21 cellular contexts compared by ENCODE assay signal in genomic region chr7:146242661-146243060, GRCh38.
DNase-seq lines count a peak whose midpoint lies in the region; ATAC-seq, FAIRE-seq and TF ChIP-seq lines count a peak whose summit lies in the region.
"Had no signal": no experiment of that assay in that cellular context is flagged by ENCODE, and none has a peak within 500 bp of the region (broad histone marks: within the 10 kb centered on the region; RNA-seq: fewer than 3 reads in every experiment).

No MANE protein-coding gene starts in this region.

- no peak for ATAC-seq in activated naive CD4-positive, alpha-beta T cell treated with anti-CD3 and anti-CD28 coated beads, Interleukin-2, amount 50 U/mL, for 72 hours
- ATAC-seq in K562 (no peak), HG02571 (IDR thresholded peaks at IDR 0.05; ENCODE audit: unreplicated experiment) (no peak), gastrocnemius medialis (no peak)
- ATAC-seq: A549 had no signal

- TF ChIP-seq EP300 in K562 (IDR thresholded peaks at IDR 0.05; ENCODE audit: low read length), result no peak

- peaks cover 67% of the 10 kb centered on the region for H3K36me3 ChIP-seq in HUES6 (ENCODE audit: control insufficient read depth, insufficient read depth, low read length)
- H3K36me3 ChIP-seq in K562 (ENCODE audit: control insufficient read depth, insufficient read depth, low read length), result no peaks in the 10 kb centered on the region
- no peaks in the 10 kb centered on the region for H3K36me3 ChIP-seq in effector memory CD4-positive, alpha-beta T cell (ENCODE audit: control insufficient read depth, insufficient read depth, low read length)
- no peaks in the 10 kb centered on the region for H3K36me3 ChIP-seq in gastrocnemius medialis
- H3K36me3 ChIP-seq: HAP-1 had no signal

- no peak for FAIRE-seq in K562 (lab: Jason Lieb, UNC)
- FAIRE-seq: A549, D721Med, GM12892, GM18507 had no signal

- H3K9me3 Mint-ChIP-seq in activated naive CD4-positive, alpha-beta T cell treated with anti-CD3 and anti-CD28 coated beads, Interleukin-2, amount 50 U/mL, for 24 hours, result no peaks in the 10 kb centered on the region
- peaks cover 6 to 13% of the 10 kb centered on the region in 2 donors for H3K9me3 Mint-ChIP-seq in activated naive CD4-positive, alpha-beta T cell treated with anti-CD3 and anti-CD28 coated beads, Interleukin-2, amount 50 U/mL, for 72 hours
- H3K9me3 Mint-ChIP-seq: CD4-positive, alpha-beta T cell had no signal

- H3K36me3 Mint-ChIP-seq in activated naive CD4-positive, alpha-beta T cell treated with anti-CD3 and anti-CD28 coated beads, Interleukin-2, amount 50 U/mL, for 24 hours, result no peaks in the 10 kb centered on the region
- H3K36me3 Mint-ChIP-seq in activated naive CD4-positive, alpha-beta T cell treated with anti-CD3 and anti-CD28 coated beads, Interleukin-2, amount 50 U/mL, for 72 hours, result peaks cover 0 to 6% of the 10 kb centered on the region in 2 donors
- H3K36me3 Mint-ChIP-seq: IgD-negative memory B cell had no signal

- H3K9me1 ChIP-seq in K562 (ENCODE audit: control insufficient read depth, insufficient read depth, low read length), result no peaks in the 10 kb centered on the region

- no peak for DNase-seq in activated naive CD4-positive, alpha-beta T cell treated with anti-CD3 and anti-CD28 coated beads, Interleukin-2, amount 50 U/mL, for 72 hours (ENCODE audit: low spot score in 2 of 2)
- no peak for DNase-seq in K562 (ENCODE audit: extremely low read depth in 1 of 4, low spot score in 3 of 4)
- DNase-seq in effector memory CD4-positive, alpha-beta T cell, result no peak
- no peak for DNase-seq in gastrocnemius medialis
- DNase-seq: AML-193; Caco-2; CD4-positive, alpha-beta T cell; GDM1; Kasumi-1; KG1 had no signal

- H3K79me2 ChIP-seq in K562 (ENCODE audit: control insufficient read depth, insufficient read depth, low read length), result no peaks in the 10 kb centered on the region

- no peaks in the 10 kb centered on the region for H3K4me1 Mint-ChIP-seq in activated naive CD4-positive, alpha-beta T cell treated with anti-CD3 and anti-CD28 coated beads, Interleukin-2, amount 50 U/mL, for 24 hours
- H3K4me1 Mint-ChIP-seq: IgD-negative memory B cell had no signal

- H3K4me3 Mint-ChIP-seq in activated naive CD4-positive, alpha-beta T cell treated with anti-CD3 and anti-CD28 coated beads, Interleukin-2, amount 50 U/mL, for 24 hours, result no peak overlapping the region
- H3K4me3 Mint-ChIP-seq: CD4-positive, alpha-beta T cell; IgD-negative memory B cell had no signal

- peak overlapping the region; percentile 29; the same call in 1 of the 2 replicates for H3K4me3 ChIP-seq in HUES6 (ENCODE audit: low read depth, low read length)
- H3K4me3 ChIP-seq in K562, result no peak overlapping the region
- H3K4me3 ChIP-seq in effector memory CD4-positive, alpha-beta T cell (ENCODE audit: insufficient read depth, low read depth, low read length, poor library complexity, severe bottlenecking), result no peak overlapping the region
- H3K4me3 ChIP-seq in gastrocnemius medialis, result no peak overlapping the region
- H3K4me3 ChIP-seq: A549, HAP-1 had no signal

- no peak overlapping the region for H2AFZ ChIP-seq in K562 (ENCODE audit: low read depth, low read length)

- no peak for TF ChIP-seq POLR2A in K562 (conservative IDR thresholded peaks at IDR 0.05)
- TF ChIP-seq POLR2A in gastrocnemius medialis (IDR thresholded peaks at IDR 0.05), result no peak

- H3K27ac ChIP-seq in HUES6 (ENCODE audit: low read depth, low read length) (no peak overlapping the region), K562 (ENCODE audit: extremely low read depth, low read depth, low read length) (no peak overlapping the region), gastrocnemius medialis (no peak overlapping the region)
- H3K27ac ChIP-seq in effector memory CD4-positive, alpha-beta T cell (ENCODE audit: insufficient read depth, low read length, poor library complexity, severe bottlenecking), result no peak overlapping the region
- H3K27ac ChIP-seq: 22Rv1, A549, C4-2B had no signal

- H3K4me2 ChIP-seq in K562 (ENCODE audit: insufficient read depth, low read length), result no peak overlapping the region
- H3K4me2 ChIP-seq: A549 had no signal

- no peaks in the 10 kb centered on the region for H3K27me3 Mint-ChIP-seq in activated naive CD4-positive, alpha-beta T cell treated with anti-CD3 and anti-CD28 coated beads, Interleukin-2, amount 50 U/mL, for 24 hours
- H3K27me3 Mint-ChIP-seq: CD4-positive, alpha-beta T cell had no signal

- CTCF ChIA-PET in K562 (lab: Yijun Ruan, JAX; ENCODE audit: low intra/inter-chr PET ratio), result no interaction called here

- TF ChIP-seq CTCF in K562 (IDR thresholded peaks at IDR 0.05 in 2 of 3, conservative IDR thresholded peaks at IDR 0.05 in 1 of 3; ENCODE audit: insufficient read depth in 2 of 3, low read depth in 1 of 3, low read length in 3 of 3) (no peak), gastrocnemius medialis (IDR thresholded peaks at IDR 0.05 in 4 of 5, conservative IDR thresholded peaks at IDR 0.05 in 1 of 5) (no peak)

- peaks cover 6% of the 10 kb centered on the region; the same call in 1 of the 2 replicates for H3K9me3 ChIP-seq in HUES6 (ENCODE audit: control insufficient read depth, insufficient read depth, low read depth, low read length)
- no peaks in the 10 kb centered on the region for H3K9me3 ChIP-seq in K562 (replicated peaks; ENCODE audit: control insufficient read depth, insufficient read depth, low read depth, low read length)
- H3K9me3 ChIP-seq in effector memory CD4-positive, alpha-beta T cell (ENCODE audit: control insufficient read depth, low read length), result no peaks in the 10 kb centered on the region
- no peaks in the 10 kb centered on the region for H3K9me3 ChIP-seq in gastrocnemius medialis
- H3K9me3 ChIP-seq: A549, HAP-1 had no signal

- no peaks in the 10 kb centered on the region for H4K20me1 ChIP-seq in K562 (replicated peaks; ENCODE audit: control insufficient read depth, insufficient read depth, low read length)

- H3K27me3 ChIP-seq in HUES6 (ENCODE audit: control insufficient read depth, insufficient read depth, low read length) (no peaks in the 10 kb centered on the region; the same call in 1 of the 2 replicates), K562 (ENCODE audit: control insufficient read depth in 2 of 2, insufficient read depth in 2 of 2, low read length in 2 of 2) (no peaks in the 10 kb centered on the region), gastrocnemius medialis (no peaks in the 10 kb centered on the region)
- no peaks in the 10 kb centered on the region for H3K27me3 ChIP-seq in effector memory CD4-positive, alpha-beta T cell (replicated peaks; ENCODE audit: control insufficient read depth, insufficient read depth, low read length, poor library complexity, severe bottlenecking)

- H3K9ac ChIP-seq in HUES6 (ENCODE audit: low read length) (no peak overlapping the region), K562 (ENCODE audit: insufficient read depth in 1 of 2, low read depth in 2 of 2, low read length in 2 of 2) (no peak overlapping the region)

- no TSS peak for BruUV-seq in K562 (replicated peaks; lab: Mats Ljungman, UMichigan)

- POLR2A ChIA-PET in K562 (lab: Yijun Ruan, JAX), result no interaction called here

- intact Hi-C loops in K562 (cut with micrococcal nuclease), result no loop called here
- intact Hi-C loops in gastrocnemius medialis (cut with DNase I; ENCODE audit: low total_unique reads), result no loop called here

- no peaks in the 10 kb centered on the region; the same call in 1 of the 2 replicates for H3K4me1 ChIP-seq in HUES6 (ENCODE audit: control insufficient read depth, insufficient read depth, low read length)
- no peaks in the 10 kb centered on the region for H3K4me1 ChIP-seq in K562 (replicated peaks in 1 of 2; ENCODE audit: control insufficient read depth in 2 of 2, insufficient read depth in 2 of 2, low read length in 2 of 2)
- H3K4me1 ChIP-seq in effector memory CD4-positive, alpha-beta T cell (ENCODE audit: control insufficient read depth, insufficient read depth, low read length, poor library complexity, severe bottlenecking), result no peaks in the 10 kb centered on the region
- no peaks in the 10 kb centered on the region for H3K4me1 ChIP-seq in gastrocnemius medialis
- H3K4me1 ChIP-seq: A549, Caco-2, HAP-1 had no signal

- no peak for TF ChIP-seq RAD21 in K562 (CRISPR knock-in tag; conservative IDR thresholded peaks at IDR 0.05 in 1 of 2, IDR thresholded peaks at IDR 0.05 in 1 of 2)

- in situ Hi-C loops in K562 (cut with MboI), result no loop called here
- in situ Hi-C loops in gastrocnemius medialis (cut with MboI; ENCODE audit: low sequenced_read_pairs in 4 of 4), result no loop called here

- H3K27ac Mint-ChIP-seq in activated naive CD4-positive, alpha-beta T cell treated with anti-CD3 and anti-CD28 coated beads, Interleukin-2, amount 50 U/mL, for 24 hours, result peak overlapping the region; percentile 36
- no peak overlapping the region for H3K27ac Mint-ChIP-seq in activated naive CD4-positive, alpha-beta T cell treated with anti-CD3 and anti-CD28 coated beads, Interleukin-2, amount 50 U/mL, for 72 hours
- H3K27ac Mint-ChIP-seq: CD4-positive, alpha-beta T cell; IgD-negative memory B cell had no signal

TF ChIP-seq in K562, 482 proteins besides CTCF, POLR2A, EP300 and RAD21:
- TF ChIP-seq ATF3 (IDR thresholded peaks at IDR 0.05) (peak; percentile 15; the same call in 1 of the 2 replicates), ATF3 (CRISPR knock-in tag; conservative IDR thresholded peaks at IDR 0.05) (no peak), HDGF (IDR thresholded peaks at IDR 0.05) (no peak), GABPA (tag; conservative IDR thresholded peaks at IDR 0.05; ENCODE audit: low read depth) (no peak), NR2C1 (IDR thresholded peaks at IDR 0.05) (no peak), NR2C1 (tag; IDR thresholded peaks at IDR 0.05) (no peak), MBD2 (IDR thresholded peaks at IDR 0.05; ENCODE audit: borderline replicate concordance, low read depth) (no peak)
TF ChIP-seq in K562: peak in this region for 1.
